Comparison of ENCODE assay signal across 24 cellular contexts in genomic region chr16:88389621-88390160, GRCh38.
"Had no signal": no experiment of that assay in that cellular context is flagged by ENCODE, and none has a peak within 500 bp of the region (broad histone marks: within the 10 kb centered on the region; RNA-seq: fewer than 3 reads in every experiment).

No MANE protein-coding gene starts in this region.

- FAIRE-seq: frontal cortex, pancreas had no signal

- H3K9me3 Mint-ChIP-seq: activated naive CD8-positive, alpha-beta T cell treated with anti-CD3 and anti-CD28 coated beads for 36 hours; dendritic cell treated with granulocyte-macrophage colony-stimulating factor and Interleukin-4, amounts not matched to agents 40 ng/mL and 50 ng/mL, for 4 days; natural killer cell treated with Interleukin-12 subunit alpha and Interleukin-12 subunit beta and Interleukin-15 and Interleukin-18, amount 100 ng/mL, for 72 hours had no signal

- H3K4me3 ChIP-seq: adrenal gland, esophagus muscularis mucosa, mucosa of descending colon, pancreas, prostate gland, testis, transverse colon had no signal

- H3K4me3 Mint-ChIP-seq: dendritic cell treated with granulocyte-macrophage colony-stimulating factor and Interleukin-4, amounts not matched to agents 40 ng/mL and 50 ng/mL, for 4 days; natural killer cell treated with Interleukin-12 subunit alpha and Interleukin-12 subunit beta and Interleukin-15 and Interleukin-18, amount 100 ng/mL, for 72 hours; T-helper 17 cell had no signal

- H3K27me3 ChIP-seq: adrenal gland, brain microvascular endothelial cell, pancreas, testis had no signal

- H3K27ac ChIP-seq: adrenal gland, brain microvascular endothelial cell, esophagus muscularis mucosa, prostate gland, testis, transverse colon, WERI-Rb-1 had no signal

- H3K36me3 ChIP-seq: adrenal gland, esophagus muscularis mucosa, pancreas, prostate gland, transverse colon, WERI-Rb-1 had no signal

- H3K4me1 Mint-ChIP-seq: activated naive CD8-positive, alpha-beta T cell treated with anti-CD3 and anti-CD28 coated beads for 36 hours had no signal

- DNase-seq: activated CD4-positive, alpha-beta T cell treated with anti-CD3 and anti-CD28 coated beads for 48 hours; activated CD4-positive, alpha-beta T cell treated with anti-CD3 and anti-CD28 coated beads, Interleukin-2, amount 50 U/mL, for 48 hours; activated CD8-positive, alpha-beta memory T cell treated with anti-CD3 and anti-CD28 coated beads for 24 hours; activated effector memory CD4-positive, alpha-beta T cell treated with Interleukin-2 at 50 U/mL for 16 hours; activated naive CD4-positive, alpha-beta T cell treated with Interleukin-2 at 50 U/mL for 16 hours; activated naive CD8-positive, alpha-beta T cell treated with anti-CD3 and anti-CD28 coated beads for 36 hours; brain microvascular endothelial cell; left ventricle myocardium superior; mucosa of descending colon; retina; stimulated activated naive CD8-positive, alpha-beta T cell treated with anti-CD3 and anti-CD28 coated beads, Interleukin-15, Interleukin-2, amounts not matched to agents 100 U/mL and 50 U/mL, for 24 hours; T-helper 17 cell; T1000; testis; transverse colon; WERI-Rb-1 had no signal

- H3K36me3 Mint-ChIP-seq: activated naive CD8-positive, alpha-beta T cell treated with anti-CD3 and anti-CD28 coated beads for 36 hours; natural killer cell treated with Interleukin-12 subunit alpha and Interleukin-12 subunit beta and Interleukin-15 and Interleukin-18, amount 100 ng/mL, for 72 hours had no signal

- H3K4me1 ChIP-seq: adrenal gland, pancreas had no signal

- H3K9me3 ChIP-seq: adrenal gland, esophagus muscularis mucosa, mucosa of descending colon, pancreas, prostate gland, testis, transverse colon had no signal

- H3K27ac Mint-ChIP-seq: activated naive CD8-positive, alpha-beta T cell treated with anti-CD3 and anti-CD28 coated beads for 36 hours; dendritic cell treated with granulocyte-macrophage colony-stimulating factor and Interleukin-4, amounts not matched to agents 40 ng/mL and 50 ng/mL, for 4 days; natural killer cell treated with Interleukin-12 subunit alpha and Interleukin-12 subunit beta and Interleukin-15 and Interleukin-18, amount 100 ng/mL, for 72 hours; T-helper 17 cell had no signal

- ATAC-seq: activated CD4-positive, CD25-positive, alpha-beta regulatory T cell treated with anti-CD3 and anti-CD28 coated beads, Interleukin-2, amount 50 U/mL, for 24 hours; mucosa of descending colon; natural killer cell treated with Interleukin-12 subunit alpha and Interleukin-12 subunit beta and Interleukin-15 and Interleukin-18, amount 100 ng/mL, for 72 hours; pancreas; stimulated activated naive CD8-positive, alpha-beta T cell treated with anti-CD3 and anti-CD28 coated beads, Interleukin-15, Interleukin-2, amounts not matched to agents 100 U/mL and 50 U/mL, for 24 hours; T-helper 17 cell had no signal
